ENCODE assay signal across 8 cellular contexts in genomic region chr10:103772096-103772845, GRCh38.
DNase-seq lines count a peak whose midpoint lies in the region; ATAC-seq and TF ChIP-seq lines count a peak whose summit lies in the region.

No MANE protein-coding gene starts in this region.

- H3K27me3 Mint-ChIP-seq in type B pancreatic cell, result no peaks in the 10 kb centered on the region

- peak overlapping the region; percentile 85 for H3K4me3 Mint-ChIP-seq in type B pancreatic cell

- DNase-seq in AG04450 (ENCODE audit: low read depth, low spot score) (peak; percentile 99), PC-3 (peak; percentile 56), foreskin keratinocyte (peak; percentile 57 to 77), omental fat pad (ENCODE audit: low spot score) (peak; percentile 53), type B pancreatic cell (ENCODE audit: extremely low spot score, unreplicated experiment) (peak; percentile 82)
- peak; percentile 12 for DNase-seq in activated gamma-delta T cell treated with anti-CD3 and anti-CD28 coated beads, Interleukin-2, amount 50 U/mL, for 16 hours (ENCODE audit: low read depth)

- peak overlapping the region; percentile 56 for H3K9ac ChIP-seq in PC-3 (ENCODE audit: low read length)

- H3K9me3 Mint-ChIP-seq in type B pancreatic cell, result peaks cover 4% of the 10 kb centered on the region

- H4K20me1 ChIP-seq in PC-3 (ENCODE audit: low read length), result no peaks in the 10 kb centered on the region

- no peak for TF ChIP-seq CTCF in AG04450 (IDR thresholded peaks at IDR 0.05; ENCODE audit: low read depth, low read length)
- TF ChIP-seq CTCF in PC-3 (conservative IDR thresholded peaks at IDR 0.05; ENCODE audit: low read depth, low read length), result no peak
- no peak for TF ChIP-seq CTCF in foreskin keratinocyte (conservative IDR thresholded peaks at IDR 0.05)
- no peak for TF ChIP-seq CTCF in omental fat pad (IDR thresholded peaks at IDR 0.05)
- no peak for TF ChIP-seq CTCF in type B pancreatic cell (conservative IDR thresholded peaks at IDR 0.05)

- H3K27ac Mint-ChIP-seq in type B pancreatic cell, result peak overlapping the region; percentile 89

- H3K4me1 ChIP-seq in PC-3 (ENCODE audit: insufficient read depth, low read length), result peaks cover 14% of the 10 kb centered on the region; the same call in 1 of the 2 replicates
- peaks cover 34% of the 10 kb centered on the region for H3K4me1 ChIP-seq in foreskin keratinocyte

- H3K27me3 ChIP-seq in AG04450 (ENCODE audit: control insufficient read depth, insufficient read depth, low read length) (no peaks in the 10 kb centered on the region), PC-3 (ENCODE audit: low read length) (no peaks in the 10 kb centered on the region), foreskin keratinocyte (no peaks in the 10 kb centered on the region)

- H3K4me2 ChIP-seq in PC-3 (ENCODE audit: low read length), result peak overlapping the region; percentile 87

- peaks cover 8% of the 10 kb centered on the region for H3K36me3 Mint-ChIP-seq in type B pancreatic cell

- CTCF ChIA-PET in AG04450 (lab: Charles Lee) (interaction anchor here (0.6 to 1.4 kb wide), 3 partner anchors 9 to 59 kb away, joined by 3 to 15 read pairs (median 5); no protein-coding TSS in a partner anchor), PC-3 (lab: Charles Lee) (interaction anchor here (0.6 to 1.2 kb wide), 2 partner anchors 9 to 60 kb away, joined by 3 read pairs; no protein-coding TSS in a partner anchor)

- H3K4me3 ChIP-seq in AG04450 (ENCODE audit: low read depth, low read length) (peak overlapping the region; percentile 43), PC-3 (ENCODE audit: low read length) (peak overlapping the region; percentile 65)

- intact Hi-C loops in PC-3 (cut with micrococcal nuclease), result no loop called here

- no peaks in the 10 kb centered on the region for H3K36me3 ChIP-seq in PC-3 (ENCODE audit: low read depth, low read length)

- no peaks in the 10 kb centered on the region for H3K79me2 ChIP-seq in PC-3 (ENCODE audit: low read length)

- H3K27ac ChIP-seq in AG04450 (ENCODE audit: low read depth, low read length), result peak overlapping the region; percentile 53
- H3K27ac ChIP-seq in PC-3 (ENCODE audit: low read length), result peak overlapping the region; percentile 51
- peak overlapping the region; percentile 34 for H3K27ac ChIP-seq in foreskin keratinocyte

- H2AFZ ChIP-seq in PC-3 (ENCODE audit: low read length), result peak overlapping the region; percentile 92

- ATAC-seq in GM18873 (IDR thresholded peaks at IDR 0.05; ENCODE audit: low FRiP score, unreplicated experiment) (peak; percentile 49), HG03135 (IDR thresholded peaks at IDR 0.05; ENCODE audit: unreplicated experiment) (peak; percentile 50), PC-3 (peak; percentile 93), foreskin keratinocyte (peak; percentile 75), omental fat pad (ENCODE audit: low FRiP score) (peak; percentile 95)

- H3K9me3 ChIP-seq in AG04450 (ENCODE audit: control insufficient read depth, insufficient read depth, low read length) (no peaks in the 10 kb centered on the region; the same call in 1 of the 2 replicates), PC-3 (ENCODE audit: low read length) (no peaks in the 10 kb centered on the region)

- POLR2A ChIA-PET in AG04450 (lab: Yijun Ruan, JAX), result interaction anchor here (0.6 to 1.8 kb wide), 10 partner anchors 9 to 84 kb away, joined by 3 to 34 read pairs (median 4); no protein-coding TSS in a partner anchor
- POLR2A ChIA-PET in PC-3 (lab: Charles Lee; ENCODE audit: unreplicated experiment), result interaction anchor here (0.6 to 0.8 kb wide), 2 partner anchors 13 to 14 kb away, joined by 3 to 8 read pairs; no protein-coding TSS in a partner anchor

- BruUV-seq in PC-3 (replicated peaks; lab: Mats Ljungman, UMichigan), result no TSS peak

- no peaks in the 10 kb centered on the region for H3F3A ChIP-seq in PC-3 (ENCODE audit: low read length, unreplicated experiment)

- H3K9me2 ChIP-seq in PC-3 (replicated peaks; ENCODE audit: low read length), result no peaks in the 10 kb centered on the region

- peaks cover 42% of the 10 kb centered on the region for H3K4me1 Mint-ChIP-seq in type B pancreatic cell (ENCODE audit: unreplicated experiment)

Comparison
In these comparisons a context has a peak if more than half of its experiments do, and no peak if none do; other contexts are left out.
1. Peak in every context shown above with its lines: DNase-seq, ATAC-seq, H3K4me3 ChIP-seq and H3K27ac ChIP-seq.
2. DNase-seq: peak in every context shown above with its lines; median percentile 99 in AG04450; 82 in type B pancreatic cell; 67 in foreskin keratinocyte; 56 in PC-3; 53 in omental fat pad; 12 in activated gamma-delta T cell treated with anti-CD3 and anti-CD28 coated beads, Interleukin-2, amount 50 U/mL, for 16 hours.